ENCODE assay signal across 23 cellular contexts in the genomic region with DNA sequence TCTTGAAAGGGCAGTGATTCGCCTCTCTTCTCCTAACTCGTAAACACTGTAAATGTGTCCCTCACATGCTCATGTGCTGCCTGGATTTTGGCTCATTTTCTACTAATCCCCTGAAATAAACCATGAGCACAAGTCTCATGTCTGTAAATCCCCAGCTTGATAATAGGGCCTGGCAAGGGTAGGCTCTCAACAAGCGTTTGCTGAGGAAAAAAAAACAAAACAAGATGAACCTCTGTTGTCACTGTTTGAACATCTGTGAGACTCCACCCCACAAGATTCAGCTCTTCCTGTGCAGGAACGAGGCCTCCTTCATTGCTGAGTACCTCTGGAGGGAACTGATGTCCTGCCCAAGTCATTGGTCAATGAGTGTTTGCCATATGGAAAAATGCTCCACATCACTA. TPM values are rescaled to one million over a fixed set of nuclear protein-coding genes. Genes with fewer than 3 reads are reported as not detected.
DNase-seq lines count a peak whose midpoint lies in the region; ATAC-seq and TF ChIP-seq lines count a peak whose summit lies in the region.
"Had no signal": no experiment of that assay in that cellular context is flagged by ENCODE, and none has a peak within 500 bp of the region (broad histone marks: within the 10 kb centered on the region; RNA-seq: fewer than 3 reads in every experiment).

No MANE protein-coding gene starts in this region.

- TF ChIP-seq CTCF in HFF-Myc (IDR thresholded peaks at IDR 0.05; ENCODE audit: low read depth, low read length, missing control alignments) (no peak), foreskin keratinocyte (conservative IDR thresholded peaks at IDR 0.05) (no peak), RWPE1 (conservative IDR thresholded peaks at IDR 0.05; ENCODE audit: low read depth) (no peak)

- H3K4me1 ChIP-seq in foreskin keratinocyte = peaks cover 8% of the 10 kb centered on the region
- H3K4me1 ChIP-seq: BE2C had no signal

- ATAC-seq in activated T-helper 17 cell treated with anti-CD3 and anti-CD28 coated beads, Interleukin-2, amount 50 U/mL, for 72 hours (replicated peaks) = peak; percentile 8
- ATAC-seq in foreskin keratinocyte (no peak), GM18511 (IDR thresholded peaks at IDR 0.05; ENCODE audit: unreplicated experiment) (no peak), GM19467 (IDR thresholded peaks at IDR 0.05; ENCODE audit: unreplicated experiment) (no peak), HG03520 (IDR thresholded peaks at IDR 0.05; ENCODE audit: unreplicated experiment) (no peak)
- ATAC-seq: activated CD8-positive, alpha-beta T cell treated with anti-CD3 and anti-CD28 coated beads, Interleukin-2, amount 10 ng/mL, durations not matched to agents 7 days and 5 days; natural killer cell had no signal

- no peaks in the 10 kb centered on the region for H3K36me3 Mint-ChIP-seq in activated T-helper 17 cell treated with anti-CD3 and anti-CD28 coated beads, Interleukin-2, amount 50 U/mL, for 72 hours (ENCODE audit: low read depth)
- H3K36me3 Mint-ChIP-seq: natural killer cell had no signal

- H3K27ac ChIP-seq in foreskin keratinocyte (peak overlapping the region; percentile 56), temporal lobe (ENCODE audit: low read depth, low read length) (peak overlapping the region; percentile 1), RWPE1 (no peak overlapping the region)

- 0 out of 2 replicates have a peak overlapping the region, but pooled peaks have one; percentile 2 for H3K4me3 ChIP-seq in HFF-Myc (replicated peaks; ENCODE audit: low read depth, low read length)

- DNase-seq in HFF-Myc (ENCODE audit: extremely low read depth, low read depth) = peak; percentile 88
- DNase-seq in foreskin keratinocyte = peak; percentile 22 to 68
- DNase-seq in RWPE1 (ENCODE audit: low spot score) = no peak
- DNase-seq: activated CD8-positive, alpha-beta T cell treated with anti-CD3 and anti-CD28 coated beads, Interleukin-2, amount 10 ng/mL, durations not matched to agents 7 days and 5 days; activated naive CD8-positive, alpha-beta T cell treated with anti-CD3 and anti-CD28 coated beads for 36 hours; BE2C; Calu3; dermis blood vessel endothelial cell; head of caudate nucleus; natural killer cell; NCI-H1694; SHP77; stimulated activated CD4-positive, alpha-beta T cell treated with anti-CD3 and anti-CD28 coated beads, Interleukin-4, amount 100 ng/mL, for 1 hour had no signal

- peaks cover 6% of the 10 kb centered on the region for H3K4me1 Mint-ChIP-seq in activated T-helper 17 cell treated with anti-CD3 and anti-CD28 coated beads, Interleukin-2, amount 50 U/mL, for 72 hours

- CTCF ChIA-PET in RWPE1 (lab: Yijun Ruan, JAX) = interaction anchor here (1.3 kb wide), 1 partner anchor 11 kb away, joined by 4 read pairs; no protein-coding TSS in a partner anchor

- H3K27ac Mint-ChIP-seq in activated T-helper 17 cell treated with anti-CD3 and anti-CD28 coated beads, Interleukin-2, amount 50 U/mL, for 72 hours = no peak overlapping the region
- H3K27ac Mint-ChIP-seq: activated CD8-positive, alpha-beta T cell treated with anti-CD3 and anti-CD28 coated beads, Interleukin-2, amount 10 ng/mL, durations not matched to agents 7 days and 5 days; activated naive CD8-positive, alpha-beta T cell treated with anti-CD3 and anti-CD28 coated beads for 36 hours; natural killer cell; progenitor cell of endocrine pancreas; T-helper 1 cell treated with Interleukin-12 subunit alpha and Interleukin-12 subunit beta and Interleukin-4 antibody, amounts not matched to agents 30 μg/mL and 1 μg/mL, for 36 hours had no signal

- no peak overlapping the region for H3K4me3 Mint-ChIP-seq in activated T-helper 17 cell treated with anti-CD3 and anti-CD28 coated beads, Interleukin-2, amount 50 U/mL, for 72 hours
- H3K4me3 Mint-ChIP-seq: activated CD8-positive, alpha-beta T cell treated with anti-CD3 and anti-CD28 coated beads, Interleukin-2, amount 10 ng/mL, durations not matched to agents 7 days and 5 days; activated naive CD8-positive, alpha-beta T cell treated with anti-CD3 and anti-CD28 coated beads for 36 hours; natural killer cell; T-helper 1 cell treated with Interleukin-12 subunit alpha and Interleukin-12 subunit beta and Interleukin-4 antibody, amounts not matched to agents 30 μg/mL and 1 μg/mL, for 36 hours had no signal

- peaks cover 6% of the 10 kb centered on the region for H3K27me3 ChIP-seq in foreskin keratinocyte

- H3K27me3 Mint-ChIP-seq in activated T-helper 17 cell treated with anti-CD3 and anti-CD28 coated beads, Interleukin-2, amount 50 U/mL, for 72 hours = peaks cover 47% of the 10 kb centered on the region

- POLR2A ChIA-PET in RWPE1 (lab: Yijun Ruan, JAX; ENCODE audit: low non-redundant PET) = no interaction called here

- H3K9me3 Mint-ChIP-seq in activated T-helper 17 cell treated with anti-CD3 and anti-CD28 coated beads, Interleukin-2, amount 50 U/mL, for 72 hours = no peaks in the 10 kb centered on the region
- H3K9me3 Mint-ChIP-seq: activated naive CD8-positive, alpha-beta T cell treated with anti-CD3 and anti-CD28 coated beads for 36 hours; natural killer cell; T-helper 1 cell treated with Interleukin-12 subunit alpha and Interleukin-12 subunit beta and Interleukin-4 antibody, amounts not matched to agents 30 μg/mL and 1 μg/mL, for 36 hours had no signal

RNA-seq across cellular contexts. Expression of gene CYB5R2, which starts 4.5 kb away (rescaled TPM):
- total RNA-seq in activated T-helper 17 cell treated with anti-CD3 and anti-CD28 coated beads, Interleukin-2, amount 50 U/mL, for 72 hours = 1 to 10 TPM; 1.5 to 3.1 TPM
- 28.8 and 46.3 TPM in 2 replicates for total RNA-seq in foreskin keratinocyte
- polyA plus RNA-seq in foreskin keratinocyte = 36.0 and 55.5 TPM in 2 replicates
- total RNA-seq in temporal lobe = 2.2 TPM
- total RNA-seq: dermis blood vessel endothelial cell had no signal

RNA-seq across cellular contexts. Expression of gene OVCH2, which starts 28.5 kb away (rescaled TPM):
- total RNA-seq in activated T-helper 17 cell treated with anti-CD3 and anti-CD28 coated beads, Interleukin-2, amount 50 U/mL, for 72 hours = not detected
- total RNA-seq in foreskin keratinocyte (0.95 and 3.1 TPM in 2 replicates), temporal lobe (not detected)
- 0.13 and 0.21 TPM in 2 replicates for polyA plus RNA-seq in foreskin keratinocyte
- total RNA-seq: activated CD8-positive, alpha-beta T cell treated with anti-CD3 and anti-CD28 coated beads, Interleukin-2, amount 10 ng/mL, durations not matched to agents 7 days and 5 days; activated naive CD8-positive, alpha-beta T cell treated with anti-CD3 and anti-CD28 coated beads for 36 hours; Calu3; dermis blood vessel endothelial cell; epithelial cell of proximal tubule; HT1080; natural killer cell; progenitor cell of endocrine pancreas; skeletal muscle tissue had no signal
